10 cellular contexts compared by ENCODE assay signal in the genomic region with DNA sequence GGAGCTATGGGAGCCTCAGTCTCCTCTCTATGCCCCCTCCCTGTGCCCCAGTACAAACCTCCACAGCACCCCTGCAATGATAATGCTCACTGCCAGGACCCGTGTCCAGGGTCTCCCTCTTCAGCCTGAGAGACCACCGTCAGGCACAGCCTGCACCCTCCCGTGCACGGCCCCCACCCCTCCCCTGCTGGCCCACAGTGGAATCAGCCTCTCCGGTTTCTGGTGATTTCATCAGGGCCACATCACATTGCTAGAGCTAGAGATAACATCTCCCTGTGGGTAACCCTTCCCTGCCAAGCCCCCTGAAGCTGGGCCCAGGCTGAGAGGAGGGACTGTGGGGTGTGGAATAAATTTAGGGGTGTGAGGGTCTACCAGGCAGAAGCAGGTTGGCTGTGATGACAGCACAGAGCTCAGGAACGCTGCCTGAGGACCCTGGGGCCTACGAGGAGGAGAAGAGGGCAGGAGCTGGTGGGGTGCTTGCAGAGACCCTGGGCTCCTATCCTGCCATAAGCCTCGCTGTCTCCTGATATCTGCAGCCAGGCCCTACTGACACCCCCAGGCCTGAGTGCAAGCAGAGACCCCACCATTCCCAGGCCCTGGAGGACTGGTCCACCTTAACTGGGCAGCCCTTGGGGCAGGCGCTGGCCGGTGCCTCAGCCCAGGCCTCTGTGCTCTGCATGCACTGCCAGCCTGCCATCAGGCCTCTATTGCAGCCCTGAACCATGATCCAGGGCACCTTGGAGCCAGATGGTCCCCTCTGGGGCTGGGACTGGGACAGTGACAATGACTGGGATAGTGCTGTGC. TPM values are rescaled to one million over a fixed set of nuclear protein-coding genes. Genes with fewer than 3 reads are reported as not detected.
DNase-seq lines count a peak whose midpoint lies in the region; ATAC-seq lines count a peak whose summit lies in the region.
"Had no signal": no experiment of that assay in that cellular context is flagged by ENCODE, and none has a peak within 500 bp of the region (broad histone marks: within the 10 kb centered on the region; RNA-seq: fewer than 3 reads in every experiment).

A gene (plus strand): TSS at position 378 of the 804 bp plus-strand sequence. CDS start 345 bp downstream, at position 723.

- peak within 1 kb of the TSS in 1 of 2 experiments; percentile 47 for H3K4ac ChIP-seq in mesenchymal stem cell (ENCODE audit: low read depth in 1 of 2, low read length in 2 of 2)

- peak within 1 kb of the TSS; percentile 60 to 100 (median 73); a peak in 20 of 22 replicates for H3K27ac ChIP-seq in BLaER1 treated with 17β-estradiol and CSF1 and Interleukin-3, amounts not matched to agents 10 nM and 100 nM
- H3K27ac ChIP-seq in mesenchymal stem cell (ENCODE audit: low read length, poor library complexity, severe bottlenecking) = no peak within 1 kb of the TSS
- H3K27ac ChIP-seq: psoas muscle, testis had no signal

- peaks cover 69 to 92% (median 84%) of the 10 kb centered on the region in 10 experiments for H3K4me1 ChIP-seq in BLaER1 treated with 17β-estradiol and CSF1 and Interleukin-3, amounts not matched to agents 10 nM and 100 nM
- H3K4me1 ChIP-seq in mesenchymal stem cell (ENCODE audit: control insufficient read depth, insufficient read depth, low read depth, low read length) = peaks cover 10% of the 10 kb centered on the region
- H3K4me1 ChIP-seq: psoas muscle had no signal

- H2BK12ac ChIP-seq in mesenchymal stem cell (ENCODE audit: low read length in 2 of 2) = peak within 1 kb of the TSS; percentile 61 to 67

- H3K4me3 ChIP-seq in BLaER1 treated with 17β-estradiol and CSF1 and Interleukin-3, amounts not matched to agents 10 nM and 100 nM = peak within 1 kb of the TSS in 1 of 10 experiments; percentile 26; a peak in 1 of 20 replicates
- no peak within 1 kb of the TSS for H3K4me3 ChIP-seq in mesenchymal stem cell (ENCODE audit: insufficient read depth in 1 of 2, low read depth in 1 of 2, low read length in 2 of 2)

- 75% methylated on average over 10 of the region's 10 CpGs for WGBS in mesenchymal stem cell

- peak within 1 kb of the TSS; percentile 48 to 71 for H3K18ac ChIP-seq in mesenchymal stem cell (ENCODE audit: low read depth in 1 of 2, low read length in 2 of 2)

- H3K9ac ChIP-seq in BLaER1 treated with 17β-estradiol and CSF1 and Interleukin-3, amounts not matched to agents 10 nM and 100 nM = peak within 1 kb of the TSS; percentile 42 to 75 (median 66); a peak in 18 of 22 replicates
- H3K9ac ChIP-seq in mesenchymal stem cell (ENCODE audit: low read length) = no peak within 1 kb of the TSS

- H3K23ac ChIP-seq in mesenchymal stem cell (ENCODE audit: low read length in 2 of 2) = no peak within 1 kb of the TSS

- no peak within 1 kb of the TSS for H2AFZ ChIP-seq in mesenchymal stem cell (ENCODE audit: low read depth, low read length)

- intact Hi-C loops in left ventricle myocardium superior (cut with micrococcal nuclease) = no loop called here

- H3K79me1 ChIP-seq in mesenchymal stem cell (replicated peaks; ENCODE audit: low read length, poor library complexity, severe bottlenecking) = no peaks in the 10 kb centered on the region

- H4K20me1 ChIP-seq in BLaER1 treated with 17β-estradiol and CSF1 and Interleukin-3, amounts not matched to agents 10 nM and 100 nM = no peaks in the 10 kb centered on the region; a peak in 1 of 22 replicates

- H3K36me3 ChIP-seq in BLaER1 treated with 17β-estradiol and CSF1 and Interleukin-3, amounts not matched to agents 10 nM and 100 nM = peaks cover 0 to 13% (median 0%) of the 10 kb centered on the region in 11 experiments; a peak in 2 of 22 replicates
- H3K36me3 ChIP-seq in mesenchymal stem cell (ENCODE audit: control insufficient read depth in 1 of 2, insufficient read depth in 2 of 2, low read depth in 1 of 2, low read length in 2 of 2) = no peaks in the 10 kb centered on the region

- peak within 1 kb of the TSS; percentile 75 to 89 (median 84) for H3K4me2 ChIP-seq in BLaER1 treated with 17β-estradiol and CSF1 and Interleukin-3, amounts not matched to agents 10 nM and 100 nM
- H3K4me2 ChIP-seq in mesenchymal stem cell (ENCODE audit: low read length, poor library complexity, severe bottlenecking) = no peak within 1 kb of the TSS

- H4K91ac ChIP-seq in mesenchymal stem cell (ENCODE audit: low read length) = peak within 1 kb of the TSS; percentile 52

- H3K9me3 ChIP-seq in BLaER1 treated with 17β-estradiol and CSF1 and Interleukin-3, amounts not matched to agents 10 nM and 100 nM (replicated peaks in 1 of 11) = peaks cover 0 to 35% (median 10%) of the 10 kb centered on the region in 11 experiments; a peak in 11 of 22 replicates
- no peaks in the 10 kb centered on the region for H3K9me3 ChIP-seq in mesenchymal stem cell (ENCODE audit: control insufficient read depth, low read length)
- H3K9me3 ChIP-seq: psoas muscle, testis had no signal

- no peak for ATAC-seq in activated naive CD4-positive, alpha-beta T cell treated with anti-CD3 and anti-CD28 coated beads, Interleukin-2, amount 50 U/mL, for 72 hours
- ATAC-seq in HG03520 (IDR thresholded peaks at IDR 0.05; ENCODE audit: unreplicated experiment) = no peak
- no peak for ATAC-seq in left ventricle myocardium superior
- ATAC-seq in GM19023 (IDR thresholded peaks at IDR 0.05; ENCODE audit: unreplicated experiment) = no peak
- ATAC-seq: psoas muscle had no signal

- DNase-seq in HuH-7 (ENCODE audit: low spot score) = peak; percentile 79
- DNase-seq in activated naive CD4-positive, alpha-beta T cell treated with anti-CD3 and anti-CD28 coated beads, Interleukin-2, amount 50 U/mL, for 72 hours (ENCODE audit: low spot score in 2 of 2) = no peak
- peak; percentile 55 for DNase-seq in mesenchymal stem cell
- DNase-seq in 8988T = no peak
- DNase-seq in left ventricle myocardium superior = no peak
- DNase-seq: testis had no signal

- no peak within 1 kb of the TSS for H2BK5ac ChIP-seq in mesenchymal stem cell (ENCODE audit: low read depth, low read length, poor library complexity, severe bottlenecking)

- H2AK5ac ChIP-seq in mesenchymal stem cell (ENCODE audit: low read length, severe bottlenecking) = no peak within 1 kb of the TSS

- H2BK15ac ChIP-seq in mesenchymal stem cell (ENCODE audit: low read depth, poor library complexity, severe bottlenecking) = peak within 1 kb of the TSS; percentile 15

- H3K27ac Mint-ChIP-seq in activated naive CD4-positive, alpha-beta T cell treated with anti-CD3 and anti-CD28 coated beads, Interleukin-2, amount 50 U/mL, for 72 hours = peak within 1 kb of the TSS; percentile 81 to 89

- peaks cover 0 to 4% of the 10 kb centered on the region in 2 donors for H3K9me3 Mint-ChIP-seq in activated naive CD4-positive, alpha-beta T cell treated with anti-CD3 and anti-CD28 coated beads, Interleukin-2, amount 50 U/mL, for 72 hours

- peaks cover 4 to 19% of the 10 kb centered on the region in 2 donors for H3K36me3 Mint-ChIP-seq in activated naive CD4-positive, alpha-beta T cell treated with anti-CD3 and anti-CD28 coated beads, Interleukin-2, amount 50 U/mL, for 72 hours

- peaks cover 13 to 51% (median 26%) of the 10 kb centered on the region in 11 experiments; a peak in 21 of 22 replicates for H3K27me3 ChIP-seq in BLaER1 treated with 17β-estradiol and CSF1 and Interleukin-3, amounts not matched to agents 10 nM and 100 nM
- peaks cover 0 to 59% of the 10 kb centered on the region in 2 experiments for H3K27me3 ChIP-seq in mesenchymal stem cell (ENCODE audit: control insufficient read depth in 1 of 2, insufficient read depth in 1 of 2, low read length in 2 of 2)
- H3K27me3 ChIP-seq: testis had no signal

- no peak within 1 kb of the TSS for H3K14ac ChIP-seq in mesenchymal stem cell (ENCODE audit: low read length in 2 of 2)

- peak within 1 kb of the TSS; percentile 22 for H2BK120ac ChIP-seq in mesenchymal stem cell (ENCODE audit: low read depth, low read length)

- peak within 1 kb of the TSS; percentile 65 for H4K8ac ChIP-seq in mesenchymal stem cell (ENCODE audit: low read length)

RNA-seq across cellular contexts. Expression of the gene that starts here (rescaled TPM):
- 10 to 100 TPM in 1 of 2 donors, 1 to 10 TPM in 1; 2.6 to 11.0 TPM for total RNA-seq in activated naive CD4-positive, alpha-beta T cell treated with anti-CD3 and anti-CD28 coated beads, Interleukin-2, amount 50 U/mL, for 72 hours
- 0.48 TPM for polyA plus RNA-seq in mesenchymal stem cell (2013, experiment 1 of 2)
- 0.51 TPM for polyA plus RNA-seq in mesenchymal stem cell (2013, experiment 2 of 2)
- total RNA-seq in left ventricle myocardium superior = not detected

Comparison
In these comparisons a context has a peak if more than half of its experiments do, and no peak if none do; other contexts are left out.
1. DNase-seq: peak in HuH-7 (single experiment) and mesenchymal stem cell (single experiment); none in activated naive CD4-positive, alpha-beta T cell treated with anti-CD3 and anti-CD28 coated beads, Interleukin-2, amount 50 U/mL, for 72 hours (0 of 2), 8988T (single experiment) and left ventricle myocardium superior (single experiment).